Comparison of ENCODE assay signal across 17 cellular contexts in the genomic region with DNA sequence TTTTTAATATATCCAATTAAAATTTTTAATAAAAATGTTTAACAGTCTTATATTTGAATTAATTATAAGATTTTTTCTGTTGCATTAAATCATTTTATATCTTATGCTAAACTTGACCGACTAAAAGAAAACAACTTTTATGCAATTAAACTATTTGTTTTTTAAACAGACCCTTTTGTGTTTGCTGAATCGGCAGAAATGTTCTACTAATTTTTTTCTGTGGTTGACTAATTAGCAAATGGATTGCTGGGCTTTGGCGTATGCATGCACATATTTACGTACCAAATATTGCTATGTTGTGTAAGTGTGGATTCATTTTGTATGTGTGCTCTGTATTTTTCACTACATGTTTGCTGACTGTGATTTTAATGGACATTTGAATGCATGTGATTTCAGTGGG.
DNase-seq lines count a peak whose midpoint lies in the region; ATAC-seq, FAIRE-seq and TF ChIP-seq lines count a peak whose summit lies in the region.
"Had no signal": no experiment of that assay in that cellular context is flagged by ENCODE, and none has a peak within 500 bp of the region (broad histone marks: within the 10 kb centered on the region; RNA-seq: fewer than 3 reads in every experiment).

No MANE protein-coding gene starts in this region.

- peak overlapping the region; percentile 22 for H3K27ac ChIP-seq in smooth muscle cell (ENCODE audit: low read depth)
- H3K27ac ChIP-seq: BLaER1 treated with 17β-estradiol and CSF1 and Interleukin-3, amounts not matched to agents 10 nM and 100 nM; HL-60 had no signal

- FAIRE-seq in D721Med (lab: Jason Lieb, UNC) (peak; percentile 92), TTC549 (lab: Jason Lieb, UNC) (peak; percentile 81), endometrium (lab: Jason Lieb, UNC) (peak; percentile 72)
- FAIRE-seq: GM12878, GM18507 had no signal

- no peaks in the 10 kb centered on the region for H4K20me1 ChIP-seq in smooth muscle cell (ENCODE audit: low read depth)

- peaks cover 3% of the 10 kb centered on the region for H3F3A ChIP-seq in smooth muscle cell (ENCODE audit: low read depth)

- H2AFZ ChIP-seq in smooth muscle cell (ENCODE audit: low read depth), result no peak overlapping the region

- DNase-seq in D721Med (ENCODE audit: insufficient read length, low spot score) (no peak), smooth muscle cell (lab: John Stamatoyannopoulos, UW; ENCODE audit: unreplicated experiment) (no peak), NCI-H1105 (lab: John Stamatoyannopoulos, UW) (no peak)
- DNase-seq: Calu3; CD4-positive, alpha-beta T cell; DMS79; GOT3; KG1 had no signal

- TF ChIP-seq CTCF in D721Med (IDR thresholded peaks at IDR 0.05; ENCODE audit: insufficient read depth, missing control alignments) (no peak), smooth muscle cell (IDR thresholded peaks at IDR 0.05; ENCODE audit: borderline replicate concordance, insufficient read depth, poor library complexity, severe bottlenecking) (no peak)

- H3K4me3 ChIP-seq in smooth muscle cell, result no peak overlapping the region
- H3K4me3 ChIP-seq: BLaER1 treated with 17β-estradiol and CSF1 and Interleukin-3, amounts not matched to agents 10 nM and 100 nM; GM12878; HAP-1 had no signal

- no peaks in the 10 kb centered on the region for H3K27me3 ChIP-seq in smooth muscle cell (ENCODE audit: low read depth)

- H3K79me2 ChIP-seq in smooth muscle cell (ENCODE audit: low read depth), result peaks cover 31% of the 10 kb centered on the region

- H3K9me3 ChIP-seq in smooth muscle cell (replicated peaks; ENCODE audit: low read depth), result no peaks in the 10 kb centered on the region
- H3K9me3 ChIP-seq: BLaER1 treated with 17β-estradiol and CSF1 and Interleukin-3, amounts not matched to agents 10 nM and 100 nM; HAP-1 had no signal

- no peak overlapping the region for H3K4me2 ChIP-seq in smooth muscle cell
- H3K4me2 ChIP-seq: BLaER1 treated with 17β-estradiol and CSF1 and Interleukin-3, amounts not matched to agents 10 nM and 100 nM had no signal

- 92% methylated on average over 4 of the region's 4 CpGs for WGBS in smooth muscle cell (ENCODE audit: low lambda C conversion rate)

- H3K36me3 ChIP-seq in smooth muscle cell (ENCODE audit: low read depth), result no peaks in the 10 kb centered on the region
- H3K36me3 ChIP-seq: HAP-1 had no signal

- peaks cover 20% of the 10 kb centered on the region for H3K4me1 ChIP-seq in smooth muscle cell (ENCODE audit: low read depth)
- H3K4me1 ChIP-seq: BLaER1 treated with 17β-estradiol and CSF1 and Interleukin-3, amounts not matched to agents 10 nM and 100 nM had no signal

- no peak overlapping the region for H3K9ac ChIP-seq in smooth muscle cell (ENCODE audit: low read depth)
- H3K9ac ChIP-seq: BLaER1 treated with 17β-estradiol and CSF1 and Interleukin-3, amounts not matched to agents 10 nM and 100 nM had no signal

- ATAC-seq in GM19455 (IDR thresholded peaks at IDR 0.05; ENCODE audit: unreplicated experiment) (no peak), GM18867 (IDR thresholded peaks at IDR 0.05; ENCODE audit: unreplicated experiment) (no peak)
- ATAC-seq: GM12878 had no signal
